Comparison of ENCODE assay signal across 12 cellular contexts in genomic region chr1:90834354-90835171, GRCh38.
DNase-seq lines count a peak whose midpoint lies in the region; ATAC-seq and TF ChIP-seq lines count a peak whose summit lies in the region.
"Had no signal": no experiment of that assay in that cellular context is flagged by ENCODE, and none has a peak within 500 bp of the region (broad histone marks: within the 10 kb centered on the region; RNA-seq: fewer than 3 reads in every experiment).

No MANE protein-coding gene starts in this region.

- peak overlapping the region; percentile 63 to 76 for H3K4me3 Mint-ChIP-seq in activated T-cell treated with anti-CD3 and anti-CD28 coated beads, Interleukin-2, amount 50 U/mL, for 72 hours
- peak overlapping the region; percentile 54 to 64 for H3K4me3 Mint-ChIP-seq in effector memory CD8-positive, alpha-beta T cell
- H3K4me3 Mint-ChIP-seq in stimulated activated effector memory CD8-positive, alpha-beta T cell treated with anti-CD3 and anti-CD28 coated beads, Interleukin-12 subunit alpha, Interleukin-12 subunit beta, amount 100 ng/mL, for 72 hours, result peak overlapping the region; percentile 30
- H3K4me3 Mint-ChIP-seq in endothelial cell (ENCODE audit: unreplicated experiment), result no peak overlapping the region

- peak in 1 of 2 donors; percentile 20 for ATAC-seq in activated T-cell treated with anti-CD3 and anti-CD28 coated beads, Interleukin-2, amount 50 U/mL, for 72 hours (replicated peaks in 1 of 2)
- ATAC-seq in effector memory CD8-positive, alpha-beta T cell (replicated peaks), result peak; percentile 40
- ATAC-seq in stimulated activated effector memory CD8-positive, alpha-beta T cell treated with anti-CD3 and anti-CD28 coated beads, Interleukin-12 subunit alpha, Interleukin-12 subunit beta, amount 100 ng/mL, for 72 hours, result no peak
- ATAC-seq in left colon, result no peak
- ATAC-seq: mucosa of descending colon, Panc1 had no signal

- H3K27ac Mint-ChIP-seq in activated T-cell treated with anti-CD3 and anti-CD28 coated beads, Interleukin-2, amount 50 U/mL, for 72 hours, result peak overlapping the region; percentile 6
- no peak overlapping the region for H3K27ac Mint-ChIP-seq in effector memory CD8-positive, alpha-beta T cell
- H3K27ac Mint-ChIP-seq in stimulated activated effector memory CD8-positive, alpha-beta T cell treated with anti-CD3 and anti-CD28 coated beads, Interleukin-12 subunit alpha, Interleukin-12 subunit beta, amount 100 ng/mL, for 72 hours, result no peak overlapping the region
- H3K27ac Mint-ChIP-seq in endothelial cell (ENCODE audit: unreplicated experiment), result no peak overlapping the region

- H3K27me3 Mint-ChIP-seq in activated T-cell treated with anti-CD3 and anti-CD28 coated beads, Interleukin-2, amount 50 U/mL, for 72 hours (ENCODE audit: low read depth), result peaks cover 86% of the 10 kb centered on the region
- peaks cover 87 to 100% of the 10 kb centered on the region in 2 donors for H3K27me3 Mint-ChIP-seq in effector memory CD8-positive, alpha-beta T cell
- H3K27me3 Mint-ChIP-seq in endothelial cell (ENCODE audit: unreplicated experiment), result peaks cover 14% of the 10 kb centered on the region

- H3K36me3 Mint-ChIP-seq in activated T-cell treated with anti-CD3 and anti-CD28 coated beads, Interleukin-2, amount 50 U/mL, for 72 hours (ENCODE audit: insufficient read depth in 2 of 2), result peaks cover 0 to 6% of the 10 kb centered on the region in 2 donors
- H3K36me3 Mint-ChIP-seq in effector memory CD8-positive, alpha-beta T cell (ENCODE audit: insufficient read depth), result peaks cover 6% of the 10 kb centered on the region
- no peaks in the 10 kb centered on the region for H3K36me3 Mint-ChIP-seq in stimulated activated effector memory CD8-positive, alpha-beta T cell treated with anti-CD3 and anti-CD28 coated beads, Interleukin-12 subunit alpha, Interleukin-12 subunit beta, amount 100 ng/mL, for 72 hours
- peaks cover 6% of the 10 kb centered on the region for H3K36me3 Mint-ChIP-seq in endothelial cell (ENCODE audit: low read depth, unreplicated experiment)

- no peak for TF ChIP-seq CTCF in endothelial cell (IDR thresholded peaks at IDR 0.05; ENCODE audit: unreplicated experiment)

- peaks cover 33% of the 10 kb centered on the region for H3K4me1 Mint-ChIP-seq in activated T-cell treated with anti-CD3 and anti-CD28 coated beads, Interleukin-2, amount 50 U/mL, for 72 hours (ENCODE audit: low read depth)
- H3K4me1 Mint-ChIP-seq in effector memory CD8-positive, alpha-beta T cell (ENCODE audit: low read depth in 2 of 2), result peaks cover 3 to 19% of the 10 kb centered on the region in 2 donors
- peaks cover 19% of the 10 kb centered on the region for H3K4me1 Mint-ChIP-seq in stimulated activated effector memory CD8-positive, alpha-beta T cell treated with anti-CD3 and anti-CD28 coated beads, Interleukin-12 subunit alpha, Interleukin-12 subunit beta, amount 100 ng/mL, for 72 hours
- peaks cover 20% of the 10 kb centered on the region for H3K4me1 Mint-ChIP-seq in endothelial cell (ENCODE audit: unreplicated experiment)

- no peak for DNase-seq in activated T-cell treated with anti-CD3 and anti-CD28 coated beads, Interleukin-2, amount 50 U/mL, for 72 hours
- DNase-seq in activated T-cell treated with anti-CD3 and anti-CD28 coated beads, Interleukin-2, amount 50 U/mL, for 48 hours, result no peak
- peak; percentile 54 for DNase-seq in NCI-H1436 treated with DMSO at 0.1 percent for 48 hours (lab: John Stamatoyannopoulos, UW)
- no peak for DNase-seq in effector memory CD8-positive, alpha-beta T cell
- DNase-seq in stimulated activated effector memory CD8-positive, alpha-beta T cell treated with anti-CD3 and anti-CD28 coated beads, Interleukin-12 subunit alpha, Interleukin-12 subunit beta, amount 100 ng/mL, for 72 hours (ENCODE audit: low spot score in 2 of 2), result no peak
- DNase-seq in left colon, result no peak
- no peak for DNase-seq in endothelial cell (ENCODE audit: low spot score)
- DNase-seq in hippocampal formation (lab: John Stamatoyannopoulos, UW), result no peak
- DNase-seq: mucosa of descending colon, NCI-H2029, T1000 had no signal

- intact Hi-C loops in left colon (cut with DNase I, micrococcal nuclease), result no loop called here

- no peaks in the 10 kb centered on the region for H3K9me3 Mint-ChIP-seq in activated T-cell treated with anti-CD3 and anti-CD28 coated beads, Interleukin-2, amount 50 U/mL, for 72 hours
- no peaks in the 10 kb centered on the region for H3K9me3 Mint-ChIP-seq in effector memory CD8-positive, alpha-beta T cell
- H3K9me3 Mint-ChIP-seq in stimulated activated effector memory CD8-positive, alpha-beta T cell treated with anti-CD3 and anti-CD28 coated beads, Interleukin-12 subunit alpha, Interleukin-12 subunit beta, amount 100 ng/mL, for 72 hours, result no peaks in the 10 kb centered on the region
- H3K9me3 Mint-ChIP-seq in endothelial cell (ENCODE audit: unreplicated experiment), result no peaks in the 10 kb centered on the region
